In genomic region chr10:130179640-130180039, GRCh38 we compare ENCODE assay signal across 8 cellular contexts. TPM values are rescaled to one million over a fixed set of nuclear protein-coding genes. Genes with fewer than 3 reads are reported as not detected.
DNase-seq lines count a peak whose midpoint lies in the region; ATAC-seq and TF ChIP-seq lines count a peak whose summit lies in the region.

No MANE protein-coding gene starts in this region.

- no peak overlapping the region for H3K4me3 Mint-ChIP-seq in activated CD4-positive, alpha-beta memory T cell treated with anti-CD3 and anti-CD28 coated beads for 36 hours
- no peak overlapping the region for H3K4me3 Mint-ChIP-seq in glutamatergic neuron (ENCODE audit: unreplicated experiment)

- H3K27ac Mint-ChIP-seq in activated CD4-positive, alpha-beta memory T cell treated with anti-CD3 and anti-CD28 coated beads for 36 hours, result peak overlapping the region; percentile 42
- H3K27ac Mint-ChIP-seq in glutamatergic neuron (ENCODE audit: unreplicated experiment), result no peak overlapping the region

- no peaks in the 10 kb centered on the region for H3K9me3 Mint-ChIP-seq in activated CD4-positive, alpha-beta memory T cell treated with anti-CD3 and anti-CD28 coated beads for 36 hours
- peaks cover 3% of the 10 kb centered on the region for H3K9me3 Mint-ChIP-seq in glutamatergic neuron (ENCODE audit: unreplicated experiment)

- peak; percentile 51 for DNase-seq in NCI-H82 (lab: John Stamatoyannopoulos, UW)
- DNase-seq in NCI-H82 treated with DMSO at 0.1 percent for 48 hours (lab: John Stamatoyannopoulos, UW; ENCODE audit: unreplicated experiment), result no peak
- peak; percentile 38 for DNase-seq in M059J (ENCODE audit: low read depth)
- peak; percentile 53 for DNase-seq in activated CD4-positive, alpha-beta memory T cell treated with anti-CD3 and anti-CD28 coated beads for 36 hours
- DNase-seq in glutamatergic neuron, result no peak
- DNase-seq in skeletal muscle cell (ENCODE audit: low read depth), result peak; percentile 40
- DNase-seq in NCI-H128 (lab: John Stamatoyannopoulos, UW; ENCODE audit: unreplicated experiment), result no peak

- TF ChIP-seq CTCF in glutamatergic neuron (IDR thresholded peaks at IDR 0.05; ENCODE audit: partially characterized antibody, unreplicated experiment), result peak; percentile 45

- POLR2A ChIA-PET in activated CD4-positive, alpha-beta memory T cell treated with anti-CD3 and anti-CD28 coated beads for 36 hours (lab: Charles Lee), result interaction anchor here (1.3 to 1.5 kb wide), 2 partner anchors 42 to 70 kb away, joined by 3 read pairs; no protein-coding TSS in a partner anchor

- H3K36me3 Mint-ChIP-seq in activated CD4-positive, alpha-beta memory T cell treated with anti-CD3 and anti-CD28 coated beads for 36 hours, result peaks cover 37% of the 10 kb centered on the region
- no peaks in the 10 kb centered on the region for H3K36me3 Mint-ChIP-seq in glutamatergic neuron (ENCODE audit: unreplicated experiment)

- CTCF ChIA-PET in activated CD4-positive, alpha-beta memory T cell treated with anti-CD3 and anti-CD28 coated beads for 36 hours (lab: Charles Lee), result interaction anchor here (0.9 to 2.1 kb wide), 6 partner anchors 10 to 290 kb away, joined by 3 to 9 read pairs (median 6); partner anchors contain the start of gene C10orf143

- intact Hi-C loops in activated CD4-positive, alpha-beta memory T cell treated with anti-CD3 and anti-CD28 coated beads for 36 hours (cut with micrococcal nuclease), result loop anchor here (1.0 to 2.0 kb wide), 3 partner anchors 69 to 712 kb away; partner anchors contain the start of genes C10orf143 and MGMT

- no peak for ATAC-seq in GM19324 (IDR thresholded peaks at IDR 0.05; ENCODE audit: low FRiP score, unreplicated experiment)

- no peaks in the 10 kb centered on the region for H3K27me3 Mint-ChIP-seq in activated CD4-positive, alpha-beta memory T cell treated with anti-CD3 and anti-CD28 coated beads for 36 hours
- peaks cover 2% of the 10 kb centered on the region for H3K27me3 Mint-ChIP-seq in glutamatergic neuron (ENCODE audit: unreplicated experiment)

- H3K4me3 ChIP-seq in skeletal muscle cell (ENCODE audit: low read depth, low read length), result no peak overlapping the region

- H3K4me1 Mint-ChIP-seq in activated CD4-positive, alpha-beta memory T cell treated with anti-CD3 and anti-CD28 coated beads for 36 hours (ENCODE audit: low read depth), result peaks cover 20% of the 10 kb centered on the region
- no peaks in the 10 kb centered on the region for H3K4me1 Mint-ChIP-seq in glutamatergic neuron (ENCODE audit: low read depth, unreplicated experiment)

RNA-seq across cellular contexts. Expression of gene GLRX3, which starts 43.4 kb away (rescaled TPM):
- total RNA-seq in M059J (2014; rRNA removed; shearing (Covaris generic)), result 168 and 179 TPM in 2 replicates
- total RNA-seq in activated CD4-positive, alpha-beta memory T cell treated with anti-CD3 and anti-CD28 coated beads for 36 hours, result 100 to 1,000 TPM; 112 to 113 TPM
- 80.1 TPM for total RNA-seq in glutamatergic neuron (ENCODE audit: unreplicated experiment)

Comparison
In these comparisons a context has a peak if more than half of its experiments do, and no peak if none do; other contexts are left out.
1. DNase-seq: peak in NCI-H82 (single experiment), M059J (single experiment), activated CD4-positive, alpha-beta memory T cell treated with anti-CD3 and anti-CD28 coated beads for 36 hours (single experiment) and skeletal muscle cell (single experiment); none in NCI-H82 treated with DMSO at 0.1 percent for 48 hours (single experiment), glutamatergic neuron (single experiment) and NCI-H128 (single experiment).